Comparison of ENCODE assay signal across 1 cellular context in the genomic region with DNA sequence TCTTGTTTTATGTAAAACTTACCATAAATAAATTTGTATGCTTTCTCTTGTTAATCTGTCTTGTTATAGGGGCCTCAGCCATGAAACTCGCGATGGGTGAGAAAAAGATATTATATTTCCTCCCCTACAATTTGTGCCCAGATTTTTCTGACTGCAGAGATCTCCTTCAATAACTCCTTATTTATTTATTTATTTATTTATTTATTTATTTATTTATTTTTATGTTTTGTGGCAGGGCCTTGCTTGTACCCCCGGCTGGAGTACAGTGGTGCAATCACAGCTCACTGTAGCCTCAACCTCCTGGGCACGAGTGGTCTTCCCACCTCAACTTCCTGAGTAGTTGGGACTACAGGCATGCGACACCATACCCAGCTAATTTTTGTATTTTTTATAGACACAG.
TF ChIP-seq lines count a peak whose summit lies in the region.

No MANE protein-coding gene starts in this region.

TF ChIP-seq in HEK293, 187 proteins besides CTCF, POLR2A, EP300 and RAD21 (continued from another document and continues in another):
- TF ChIP-seq, protein P1, sequence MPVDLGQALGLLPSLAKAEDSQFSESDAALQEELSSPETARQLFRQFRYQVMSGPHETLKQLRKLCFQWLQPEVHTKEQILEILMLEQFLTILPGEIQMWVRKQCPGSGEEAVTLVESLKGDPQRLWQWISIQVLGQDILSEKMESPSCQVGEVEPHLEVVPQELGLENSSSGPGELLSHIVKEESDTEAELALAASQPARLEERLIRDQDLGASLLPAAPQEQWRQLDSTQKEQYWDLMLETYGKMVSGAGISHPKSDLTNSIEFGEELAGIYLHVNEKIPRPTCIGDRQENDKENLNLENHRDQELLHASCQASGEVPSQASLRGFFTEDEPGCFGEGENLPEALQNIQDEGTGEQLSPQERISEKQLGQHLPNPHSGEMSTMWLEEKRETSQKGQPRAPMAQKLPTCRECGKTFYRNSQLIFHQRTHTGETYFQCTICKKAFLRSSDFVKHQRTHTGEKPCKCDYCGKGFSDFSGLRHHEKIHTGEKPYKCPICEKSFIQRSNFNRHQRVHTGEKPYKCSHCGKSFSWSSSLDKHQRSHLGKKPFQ (tag by site-specific recombination; IDR thresholded peaks at IDR 0.05): no peak
- TF ChIP-seq ZNF623 (tag by site-specific recombination; IDR thresholded peaks at IDR 0.05): peak; percentile 81
- TF ChIP-seq, protein P2, sequence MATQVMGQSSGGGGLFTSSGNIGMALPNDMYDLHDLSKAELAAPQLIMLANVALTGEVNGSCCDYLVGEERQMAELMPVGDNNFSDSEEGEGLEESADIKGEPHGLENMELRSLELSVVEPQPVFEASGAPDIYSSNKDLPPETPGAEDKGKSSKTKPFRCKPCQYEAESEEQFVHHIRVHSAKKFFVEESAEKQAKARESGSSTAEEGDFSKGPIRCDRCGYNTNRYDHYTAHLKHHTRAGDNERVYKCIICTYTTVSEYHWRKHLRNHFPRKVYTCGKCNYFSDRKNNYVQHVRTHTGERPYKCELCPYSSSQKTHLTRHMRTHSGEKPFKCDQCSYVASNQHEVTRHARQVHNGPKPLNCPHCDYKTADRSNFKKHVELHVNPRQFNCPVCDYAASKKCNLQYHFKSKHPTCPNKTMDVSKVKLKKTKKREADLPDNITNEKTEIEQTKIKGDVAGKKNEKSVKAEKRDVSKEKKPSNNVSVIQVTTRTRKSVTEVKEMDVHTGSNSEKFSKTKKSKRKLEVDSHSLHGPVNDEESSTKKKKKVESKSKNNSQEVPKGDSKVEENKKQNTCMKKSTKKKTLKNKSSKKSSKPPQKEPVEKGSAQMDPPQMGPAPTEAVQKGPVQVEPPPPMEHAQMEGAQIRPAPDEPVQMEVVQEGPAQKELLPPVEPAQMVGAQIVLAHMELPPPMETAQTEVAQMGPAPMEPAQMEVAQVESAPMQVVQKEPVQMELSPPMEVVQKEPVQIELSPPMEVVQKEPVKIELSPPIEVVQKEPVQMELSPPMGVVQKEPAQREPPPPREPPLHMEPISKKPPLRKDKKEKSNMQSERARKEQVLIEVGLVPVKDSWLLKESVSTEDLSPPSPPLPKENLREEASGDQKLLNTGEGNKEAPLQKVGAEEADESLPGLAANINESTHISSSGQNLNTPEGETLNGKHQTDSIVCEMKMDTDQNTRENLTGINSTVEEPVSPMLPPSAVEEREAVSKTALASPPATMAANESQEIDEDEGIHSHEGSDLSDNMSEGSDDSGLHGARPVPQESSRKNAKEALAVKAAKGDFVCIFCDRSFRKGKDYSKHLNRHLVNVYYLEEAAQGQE (tag by site-specific recombination; IDR thresholded peaks at IDR 0.05): peak; percentile 67
- TF ChIP-seq YY1 (tag by site-specific recombination; IDR thresholded peaks at IDR 0.05): no peak
- TF ChIP-seq KLF10 (tag by site-specific recombination; IDR thresholded peaks at IDR 0.05): no peak
- TF ChIP-seq, protein P3, sequence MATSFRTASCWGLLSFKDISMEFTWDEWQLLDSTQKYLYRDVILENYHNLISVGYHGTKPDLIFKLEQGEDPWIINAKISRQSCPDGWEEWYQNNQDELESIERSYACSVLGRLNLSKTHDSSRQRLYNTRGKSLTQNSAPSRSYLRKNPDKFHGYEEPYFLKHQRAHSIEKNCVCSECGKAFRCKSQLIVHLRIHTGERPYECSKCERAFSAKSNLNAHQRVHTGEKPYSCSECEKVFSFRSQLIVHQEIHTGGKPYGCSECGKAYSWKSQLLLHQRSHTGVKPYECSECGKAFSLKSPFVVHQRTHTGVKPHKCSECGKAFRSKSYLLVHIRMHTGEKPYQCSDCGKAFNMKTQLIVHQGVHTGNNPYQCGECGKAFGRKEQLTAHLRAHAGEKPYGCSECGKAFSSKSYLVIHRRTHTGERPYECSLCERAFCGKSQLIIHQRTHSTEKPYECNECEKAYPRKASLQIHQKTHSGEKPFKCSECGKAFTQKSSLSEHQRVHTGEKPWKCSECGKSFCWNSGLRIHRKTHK (tag by site-specific recombination; IDR thresholded peaks at IDR 0.05): no peak
- no peak for TF ChIP-seq ZNF10 (tag by site-specific recombination; IDR thresholded peaks at IDR 0.05)
- TF ChIP-seq ZNF214 (tag by site-specific recombination; IDR thresholded peaks at IDR 0.05; ENCODE audit: borderline replicate concordance): no peak
- no peak for TF ChIP-seq ZSCAN5A (tag by site-specific recombination; IDR thresholded peaks at IDR 0.05)
- no peak for TF ChIP-seq ZNF121 (tag by site-specific recombination; IDR thresholded peaks at IDR 0.05)
- TF ChIP-seq ZFP41 (tag by site-specific recombination; IDR thresholded peaks at IDR 0.05; ENCODE audit: borderline replicate concordance): no peak
- TF ChIP-seq ZNF114 (tag by site-specific recombination; IDR thresholded peaks at IDR 0.05): no peak
- TF ChIP-seq ZNF76 (tag by site-specific recombination; IDR thresholded peaks at IDR 0.05; ENCODE audit: borderline replicate concordance, low read depth): no peak
- no peak for TF ChIP-seq ZNF549 (tag by site-specific recombination; IDR thresholded peaks at IDR 0.05)
- no peak for TF ChIP-seq OSR2 (tag by site-specific recombination; IDR thresholded peaks at IDR 0.05)
- TF ChIP-seq ZBTB21 (tag by site-specific recombination; IDR thresholded peaks at IDR 0.05): 0 out of 2 replicates have a peak, but pooled peaks have one; percentile 20
- TF ChIP-seq, protein P4, sequence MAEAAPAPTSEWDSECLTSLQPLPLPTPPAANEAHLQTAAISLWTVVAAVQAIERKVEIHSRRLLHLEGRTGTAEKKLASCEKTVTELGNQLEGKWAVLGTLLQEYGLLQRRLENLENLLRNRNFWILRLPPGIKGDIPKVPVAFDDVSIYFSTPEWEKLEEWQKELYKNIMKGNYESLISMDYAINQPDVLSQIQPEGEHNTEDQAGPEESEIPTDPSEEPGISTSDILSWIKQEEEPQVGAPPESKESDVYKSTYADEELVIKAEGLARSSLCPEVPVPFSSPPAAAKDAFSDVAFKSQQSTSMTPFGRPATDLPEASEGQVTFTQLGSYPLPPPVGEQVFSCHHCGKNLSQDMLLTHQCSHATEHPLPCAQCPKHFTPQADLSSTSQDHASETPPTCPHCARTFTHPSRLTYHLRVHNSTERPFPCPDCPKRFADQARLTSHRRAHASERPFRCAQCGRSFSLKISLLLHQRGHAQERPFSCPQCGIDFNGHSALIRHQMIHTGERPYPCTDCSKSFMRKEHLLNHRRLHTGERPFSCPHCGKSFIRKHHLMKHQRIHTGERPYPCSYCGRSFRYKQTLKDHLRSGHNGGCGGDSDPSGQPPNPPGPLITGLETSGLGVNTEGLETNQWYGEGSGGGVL (tag by site-specific recombination; IDR thresholded peaks at IDR 0.05): no peak
- TF ChIP-seq MYNN (tag by site-specific recombination; IDR thresholded peaks at IDR 0.05; ENCODE audit: borderline replicate concordance): no peak
- TF ChIP-seq, protein P5, sequence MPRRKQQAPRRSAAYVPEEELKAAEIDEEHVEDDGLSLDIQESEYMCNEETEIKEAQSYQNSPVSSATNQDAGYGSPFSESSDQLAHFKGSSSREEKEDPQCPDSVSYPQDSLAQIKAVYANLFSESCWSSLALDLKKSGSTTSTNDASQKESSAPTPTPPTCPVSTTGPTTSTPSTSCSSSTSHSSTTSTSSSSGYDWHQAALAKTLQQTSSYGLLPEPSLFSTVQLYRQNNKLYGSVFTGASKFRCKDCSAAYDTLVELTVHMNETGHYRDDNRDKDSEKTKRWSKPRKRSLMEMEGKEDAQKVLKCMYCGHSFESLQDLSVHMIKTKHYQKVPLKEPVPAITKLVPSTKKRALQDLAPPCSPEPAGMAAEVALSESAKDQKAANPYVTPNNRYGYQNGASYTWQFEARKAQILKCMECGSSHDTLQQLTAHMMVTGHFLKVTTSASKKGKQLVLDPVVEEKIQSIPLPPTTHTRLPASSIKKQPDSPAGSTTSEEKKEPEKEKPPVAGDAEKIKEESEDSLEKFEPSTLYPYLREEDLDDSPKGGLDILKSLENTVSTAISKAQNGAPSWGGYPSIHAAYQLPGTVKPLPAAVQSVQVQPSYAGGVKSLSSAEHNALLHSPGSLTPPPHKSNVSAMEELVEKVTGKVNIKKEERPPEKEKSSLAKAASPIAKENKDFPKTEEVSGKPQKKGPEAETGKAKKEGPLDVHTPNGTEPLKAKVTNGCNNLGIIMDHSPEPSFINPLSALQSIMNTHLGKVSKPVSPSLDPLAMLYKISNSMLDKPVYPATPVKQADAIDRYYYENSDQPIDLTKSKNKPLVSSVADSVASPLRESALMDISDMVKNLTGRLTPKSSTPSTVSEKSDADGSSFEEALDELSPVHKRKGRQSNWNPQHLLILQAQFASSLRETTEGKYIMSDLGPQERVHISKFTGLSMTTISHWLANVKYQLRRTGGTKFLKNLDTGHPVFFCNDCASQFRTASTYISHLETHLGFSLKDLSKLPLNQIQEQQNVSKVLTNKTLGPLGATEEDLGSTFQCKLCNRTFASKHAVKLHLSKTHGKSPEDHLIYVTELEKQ (tag by site-specific recombination; IDR thresholded peaks at IDR 0.05; ENCODE audit: borderline replicate concordance): no peak; the same call in 1 of the 2 replicates
- TF ChIP-seq PRDM4 (tag by site-specific recombination; IDR thresholded peaks at IDR 0.05): no peak
- TF ChIP-seq REPIN1 (tag by site-specific recombination; IDR thresholded peaks at IDR 0.05; ENCODE audit: low read depth): no peak
- TF ChIP-seq ZNF664 (tag by site-specific recombination; IDR thresholded peaks at IDR 0.05): peak; percentile 75
- peak; percentile 37; the same call in 1 of the 2 replicates for TF ChIP-seq ZNF629 (tag by site-specific recombination; IDR thresholded peaks at IDR 0.05)
- no peak for TF ChIP-seq ZNF670 (tag by site-specific recombination; IDR thresholded peaks at IDR 0.05; ENCODE audit: low read depth)
- no peak for TF ChIP-seq ZNF548 (tag by site-specific recombination; IDR thresholded peaks at IDR 0.05)
- TF ChIP-seq GLIS2 (tag by site-specific recombination; IDR thresholded peaks at IDR 0.05): no peak
- no peak for TF ChIP-seq ZNF473 (tag by site-specific recombination; IDR thresholded peaks at IDR 0.05)
- TF ChIP-seq IKZF3 (tag by site-specific recombination; IDR thresholded peaks at IDR 0.05): no peak
- TF ChIP-seq, protein P6, sequence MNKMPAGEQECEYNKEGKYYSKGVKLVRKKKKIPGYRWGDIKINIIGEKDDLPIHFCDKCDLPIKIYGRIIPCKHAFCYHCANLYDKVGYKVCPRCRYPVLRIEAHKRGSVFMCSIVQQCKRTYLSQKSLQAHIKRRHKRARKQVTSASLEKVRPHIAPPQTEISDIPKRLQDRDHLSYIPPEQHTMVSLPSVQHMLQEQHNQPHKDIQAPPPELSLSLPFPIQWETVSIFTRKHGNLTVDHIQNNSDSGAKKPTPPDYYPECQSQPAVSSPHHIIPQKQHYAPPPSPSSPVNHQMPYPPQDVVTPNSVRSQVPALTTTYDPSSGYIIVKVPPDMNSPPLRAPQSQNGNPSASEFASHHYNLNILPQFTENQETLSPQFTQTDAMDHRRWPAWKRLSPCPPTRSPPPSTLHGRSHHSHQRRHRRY (tag by site-specific recombination; IDR thresholded peaks at IDR 0.05): no peak
- no peak for TF ChIP-seq HOXA7 (CRISPR knock-in tag; IDR thresholded peaks at IDR 0.05; ENCODE audit: borderline replicate concordance)
- TF ChIP-seq ZNF19 (tag by site-specific recombination; IDR thresholded peaks at IDR 0.05; ENCODE audit: low read depth): 0 out of 2 replicates have a peak, but pooled peaks have one; percentile 34
- TF ChIP-seq ZNF202 (tag by site-specific recombination; IDR thresholded peaks at IDR 0.05; ENCODE audit: borderline replicate concordance): peak; percentile 89; the same call in 1 of the 2 replicates
- TF ChIP-seq ZNF391 (tag by site-specific recombination; IDR thresholded peaks at IDR 0.05; ENCODE audit: borderline replicate concordance, low read depth): no peak
- TF ChIP-seq, protein P7, sequence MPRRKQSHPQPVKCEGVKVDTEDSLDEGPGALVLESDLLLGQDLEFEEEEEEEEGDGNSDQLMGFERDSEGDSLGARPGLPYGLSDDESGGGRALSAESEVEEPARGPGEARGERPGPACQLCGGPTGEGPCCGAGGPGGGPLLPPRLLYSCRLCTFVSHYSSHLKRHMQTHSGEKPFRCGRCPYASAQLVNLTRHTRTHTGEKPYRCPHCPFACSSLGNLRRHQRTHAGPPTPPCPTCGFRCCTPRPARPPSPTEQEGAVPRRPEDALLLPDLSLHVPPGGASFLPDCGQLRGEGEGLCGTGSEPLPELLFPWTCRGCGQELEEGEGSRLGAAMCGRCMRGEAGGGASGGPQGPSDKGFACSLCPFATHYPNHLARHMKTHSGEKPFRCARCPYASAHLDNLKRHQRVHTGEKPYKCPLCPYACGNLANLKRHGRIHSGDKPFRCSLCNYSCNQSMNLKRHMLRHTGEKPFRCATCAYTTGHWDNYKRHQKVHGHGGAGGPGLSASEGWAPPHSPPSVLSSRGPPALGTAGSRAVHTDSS (tag by site-specific recombination; IDR thresholded peaks at IDR 0.05): no peak
- TF ChIP-seq SCRT2 (tag by site-specific recombination; IDR thresholded peaks at IDR 0.05): no peak
- no peak for TF ChIP-seq ZEB2 (tag by site-specific recombination; IDR thresholded peaks at IDR 0.05)
- no peak for TF ChIP-seq SCRT1 (tag by site-specific recombination; IDR thresholded peaks at IDR 0.05; ENCODE audit: borderline replicate concordance)
- no peak for TF ChIP-seq ZNF843 (tag by site-specific recombination; IDR thresholded peaks at IDR 0.05)
- TF ChIP-seq ZNF433 (tag by site-specific recombination; IDR thresholded peaks at IDR 0.05; ENCODE audit: low read depth): 0 out of 2 replicates have a peak, but pooled peaks have one; percentile 46
- no peak for TF ChIP-seq ZNF560 (tag by site-specific recombination; IDR thresholded peaks at IDR 0.05; ENCODE audit: borderline replicate concordance)
